ENCODE assay signal across 8 cellular contexts in the genomic region with DNA sequence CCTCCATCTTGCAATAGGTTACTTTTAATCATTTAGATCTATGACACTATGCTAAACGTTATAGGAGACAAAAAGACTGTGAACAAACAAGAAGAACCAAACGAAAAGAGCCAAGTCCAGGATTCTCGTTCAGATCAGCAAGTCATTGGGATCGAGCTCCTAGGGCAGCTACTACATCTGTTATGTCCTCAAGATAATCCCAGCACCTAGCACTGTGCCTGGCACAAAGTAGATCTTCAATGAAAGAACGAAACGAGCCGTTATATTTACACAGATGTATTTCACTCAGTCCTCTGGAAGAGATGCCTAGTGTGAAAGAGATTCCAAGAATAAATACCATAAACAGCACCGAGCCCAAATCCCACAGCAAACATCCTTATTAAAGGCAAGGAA. TPM values are rescaled to one million over a fixed set of nuclear protein-coding genes. Genes with fewer than 3 reads are reported as not detected.
DNase-seq lines count a peak whose midpoint lies in the region; ATAC-seq, FAIRE-seq and TF ChIP-seq lines count a peak whose summit lies in the region.

No MANE protein-coding gene starts in this region.

- peak overlapping the region; percentile 99 for H3K4me3 Mint-ChIP-seq in natural killer cell

- H3K4me2 ChIP-seq in Loucy (ENCODE audit: low read depth, low read length, poor library complexity, severe bottlenecking), result peak overlapping the region; percentile 94

- H3K9me3 ChIP-seq in Loucy (ENCODE audit: insufficient read depth, low read depth, low read length) (peaks cover 7% of the 10 kb centered on the region; the same call in 1 of the 2 replicates), duodenal mucosa (ENCODE audit: control insufficient read depth in 1 of 2, low read length in 2 of 2) (no peaks in the 10 kb centered on the region)

- H3K4me1 ChIP-seq in Loucy (ENCODE audit: insufficient read depth, low read length, poor library complexity, severe bottlenecking) (peaks cover 39% of the 10 kb centered on the region), duodenal mucosa (ENCODE audit: control insufficient read depth in 1 of 2, insufficient read depth in 2 of 2, low read length in 2 of 2) (peaks cover 13 to 27% of the 10 kb centered on the region in 2 donors)

- H3K9ac ChIP-seq in Loucy (ENCODE audit: low read depth, low read length, poor library complexity, severe bottlenecking) (peak overlapping the region; percentile 82), duodenal mucosa (ENCODE audit: low read depth in 1 of 2, low read length in 2 of 2) (peak overlapping the region; percentile 60 to 87)

- FAIRE-seq in D721Med (lab: Jason Lieb, UNC), result no peak

- intact Hi-C loops in natural killer cell (cut with micrococcal nuclease), result loop anchor here (2.0 to 10.0 kb wide), 8 partner anchors 233 to 1960 kb away; partner anchors contain the start of genes CALM1, FOXN3, GALC and RPS6KA5

- H3K36me3 ChIP-seq in Loucy (ENCODE audit: insufficient read depth, low read length) (0 out of 2 replicates have a peak, but pooled peaks cover 2% of the 10 kb centered on the region), duodenal mucosa (ENCODE audit: control insufficient read depth in 1 of 2, insufficient read depth in 2 of 2, low read length in 2 of 2) (peaks cover 0 to 10% of the 10 kb centered on the region in 2 donors)

- H3K4me1 Mint-ChIP-seq in natural killer cell, result peaks cover 44 to 49% of the 10 kb centered on the region in 2 donors

- DNase-seq in natural killer cell, result no peak
- DNase-seq in D721Med (ENCODE audit: insufficient read length, low spot score), result no peak
- DNase-seq in 8988T, result no peak
- DNase-seq in NCI-H446 treated with DMSO at 0.1 percent for 48 hours (lab: John Stamatoyannopoulos, UW), result no peak

- no peaks in the 10 kb centered on the region for H3K36me3 Mint-ChIP-seq in natural killer cell

- H3K9me2 ChIP-seq in Loucy (replicated peaks; ENCODE audit: low read depth, low read length), result no peaks in the 10 kb centered on the region

- H3K27me3 ChIP-seq in Loucy (ENCODE audit: insufficient read depth, low read length, poor library complexity, severe bottlenecking) (no peaks in the 10 kb centered on the region), duodenal mucosa (ENCODE audit: control insufficient read depth in 1 of 2, insufficient read depth in 2 of 2, low read length in 2 of 2) (no peaks in the 10 kb centered on the region)

- peak overlapping the region; percentile 55 for H3K27ac ChIP-seq in duodenal mucosa (ENCODE audit: low read depth, low read length)

- no peaks in the 10 kb centered on the region for H3K9me3 Mint-ChIP-seq in natural killer cell

- peak; percentile 5 for ATAC-seq in GM18867 (IDR thresholded peaks at IDR 0.05; ENCODE audit: unreplicated experiment)
- no peak for ATAC-seq in natural killer cell
- ATAC-seq in GM21576 (IDR thresholded peaks at IDR 0.05; ENCODE audit: unreplicated experiment), result no peak

- peak overlapping the region; percentile 97 for H2AFZ ChIP-seq in Loucy (ENCODE audit: low read length)

- H3K79me2 ChIP-seq in Loucy (ENCODE audit: insufficient read depth, low read length), result peaks cover 26% of the 10 kb centered on the region

- TF ChIP-seq CTCF in Loucy (conservative IDR thresholded peaks at IDR 0.05; ENCODE audit: low read length), result no peak
- TF ChIP-seq CTCF in natural killer cell (IDR thresholded peaks at IDR 0.05), result no peak
- TF ChIP-seq CTCF in D721Med (IDR thresholded peaks at IDR 0.05; ENCODE audit: insufficient read depth, missing control alignments), result no peak

- no peaks in the 10 kb centered on the region for H3K27me3 Mint-ChIP-seq in natural killer cell (ENCODE audit: low read depth in 2 of 2)

- peaks cover 13% of the 10 kb centered on the region for H3F3A ChIP-seq in Loucy (ENCODE audit: low read depth)

- peak overlapping the region; percentile 97 for H3K27ac Mint-ChIP-seq in natural killer cell

- H3K4me3 ChIP-seq in Loucy (ENCODE audit: low read length, poor library complexity, severe bottlenecking), result peak overlapping the region; percentile 81
- peak overlapping the region; percentile 93 to 99 for H3K4me3 ChIP-seq in duodenal mucosa (ENCODE audit: low read depth in 1 of 2, low read length in 2 of 2)

- H4K20me1 ChIP-seq in Loucy (ENCODE audit: insufficient read depth, low read length, poor library complexity, severe bottlenecking), result peaks cover 10% of the 10 kb centered on the region

RNA-seq across cellular contexts. Expression of gene EFCAB11, which starts 0.5 kb away (rescaled TPM):
- total RNA-seq in natural killer cell, result 1 to 10 TPM; 3.9 to 5.2 (median 4.0) TPM

RNA-seq across cellular contexts. Expression of gene TDP1, which starts 0.7 kb away (rescaled TPM):
- total RNA-seq in natural killer cell, result 10 to 100 TPM; 41.8 to 59.6 (median 54.3) TPM
